ENCODE assay signal across 15 cellular contexts in genomic region chr21:33058468-33059318, GRCh38. TPM values are rescaled to one million over a fixed set of nuclear protein-coding genes. Genes with fewer than 3 reads are reported as not detected.
DNase-seq lines count a peak whose midpoint lies in the region; ATAC-seq and TF ChIP-seq lines count a peak whose summit lies in the region.
"Had no signal": no experiment of that assay in that cellular context is flagged by ENCODE, and none has a peak within 500 bp of the region (broad histone marks: within the 10 kb centered on the region; RNA-seq: fewer than 3 reads in every experiment).

No MANE protein-coding gene starts in this region.

- H3K36me3 Mint-ChIP-seq in naive thymus-derived CD4-positive, alpha-beta T cell: no peaks in the 10 kb centered on the region

- no peak for DNase-seq in Karpas-422
- peak in 34 of 56 donors; percentile 13 to 87 (median 37) for DNase-seq in amygdala (lab: John Stamatoyannopoulos, UW)
- no peak for DNase-seq in lower lobe of right lung
- no peak for DNase-seq in naive thymus-derived CD4-positive, alpha-beta T cell
- DNase-seq: activated CD4-positive, CD25-positive, alpha-beta regulatory T cell treated with anti-CD3 and anti-CD28 coated beads, Interleukin-2, amount 50 U/mL, for 72 hours; activated T-cell treated with anti-CD3 and anti-CD28 coated beads, Interleukin-2, amount 50 U/mL, for 4 hours; NCI-H1436 treated with DMSO at 0.1 percent for 48 hours; retina; SW 1271 had no signal

- no peaks in the 10 kb centered on the region for H3K9me2 ChIP-seq in Karpas-422 (replicated peaks; ENCODE audit: insufficient read depth, low read length)

- CTCF ChIA-PET in naive thymus-derived CD4-positive, alpha-beta T cell (lab: Charles Lee): no interaction called here

- no peaks in the 10 kb centered on the region for H3K27me3 ChIP-seq in BLaER1 treated with 17β-estradiol and CSF1 and Interleukin-3, amounts not matched to agents 10 nM and 100 nM
- no peaks in the 10 kb centered on the region for H3K27me3 ChIP-seq in Karpas-422 (ENCODE audit: low read length)
- H3K27me3 ChIP-seq in lower lobe of right lung (ENCODE audit: low read depth): peaks cover 21% of the 10 kb centered on the region
- no peaks in the 10 kb centered on the region for H3K27me3 ChIP-seq in naive thymus-derived CD4-positive, alpha-beta T cell (ENCODE audit: control insufficient read depth in 2 of 2, insufficient read depth in 2 of 2, low read length in 2 of 2)

- POLR2A ChIA-PET in naive thymus-derived CD4-positive, alpha-beta T cell (lab: Charles Lee): no interaction called here

- intact Hi-C loops in lower lobe of right lung (cut with DNase I): no loop called here
- intact Hi-C loops in naive thymus-derived CD4-positive, alpha-beta T cell (cut with micrococcal nuclease): no loop called here

- H3K4me3 ChIP-seq in BLaER1 treated with 17β-estradiol and CSF1 and Interleukin-3, amounts not matched to agents 10 nM and 100 nM: peak overlapping the region in 3 of 10 experiments; percentile 20 to 38 (median 35); a peak in 3 of 20 replicates
- H3K4me3 ChIP-seq in Karpas-422 (ENCODE audit: low read length): no peak overlapping the region
- no peak overlapping the region for H3K4me3 ChIP-seq in lower lobe of right lung
- no peak overlapping the region for H3K4me3 ChIP-seq in naive thymus-derived CD4-positive, alpha-beta T cell (ENCODE audit: low read length)

- H3K4me1 Mint-ChIP-seq in naive thymus-derived CD4-positive, alpha-beta T cell: peaks cover 0 to 19% (median 4%) of the 10 kb centered on the region in 7 donors

- H2AFZ ChIP-seq in Karpas-422 (ENCODE audit: low read length): no peak overlapping the region

- H3K36me3 ChIP-seq in BLaER1 treated with 17β-estradiol and CSF1 and Interleukin-3, amounts not matched to agents 10 nM and 100 nM: no peaks in the 10 kb centered on the region
- H3K36me3 ChIP-seq in Karpas-422 (ENCODE audit: insufficient read depth, low read length): no peaks in the 10 kb centered on the region
- no peaks in the 10 kb centered on the region for H3K36me3 ChIP-seq in lower lobe of right lung
- no peaks in the 10 kb centered on the region for H3K36me3 ChIP-seq in naive thymus-derived CD4-positive, alpha-beta T cell (ENCODE audit: control insufficient read depth in 2 of 3, insufficient read depth in 3 of 3, low read length in 3 of 3)

- peak overlapping the region in 10 of 11 experiments; percentile 11 to 73 (median 66); a peak in 18 of 22 replicates for H3K9ac ChIP-seq in BLaER1 treated with 17β-estradiol and CSF1 and Interleukin-3, amounts not matched to agents 10 nM and 100 nM
- no peak overlapping the region for H3K9ac ChIP-seq in Karpas-422 (ENCODE audit: low read length)

- no peaks in the 10 kb centered on the region for H3K9me3 ChIP-seq in BLaER1 treated with 17β-estradiol and CSF1 and Interleukin-3, amounts not matched to agents 10 nM and 100 nM (replicated peaks in 1 of 11)
- no peaks in the 10 kb centered on the region for H3K9me3 ChIP-seq in Karpas-422 (ENCODE audit: low read length)
- H3K9me3 ChIP-seq in lower lobe of right lung: no peaks in the 10 kb centered on the region
- H3K9me3 ChIP-seq in naive thymus-derived CD4-positive, alpha-beta T cell (ENCODE audit: control insufficient read depth in 2 of 3, low read length in 3 of 3): no peaks in the 10 kb centered on the region

- TF ChIP-seq CTCF in lower lobe of right lung (IDR thresholded peaks at IDR 0.05): no peak

- peak overlapping the region in 1 of 9 donors; percentile 68 for H3K27ac Mint-ChIP-seq in naive thymus-derived CD4-positive, alpha-beta T cell

- ATAC-seq in lower lobe of right lung (no peak), HG03196 (IDR thresholded peaks at IDR 0.05; ENCODE audit: unreplicated experiment) (no peak), HG02759 (IDR thresholded peaks at IDR 0.05; ENCODE audit: unreplicated experiment) (no peak), HG02840 (IDR thresholded peaks at IDR 0.05; ENCODE audit: low FRiP score, unreplicated experiment) (no peak)
- no peak for ATAC-seq in naive thymus-derived CD4-positive, alpha-beta T cell
- ATAC-seq: activated T-cell treated with anti-CD3 and anti-CD28 coated beads, Interleukin-2, amount 50 U/mL, for 4 hours had no signal

- peak overlapping the region; percentile 74 to 89 (median 83) for H3K4me2 ChIP-seq in BLaER1 treated with 17β-estradiol and CSF1 and Interleukin-3, amounts not matched to agents 10 nM and 100 nM
- peak overlapping the region; percentile 31 for H3K4me2 ChIP-seq in Karpas-422 (ENCODE audit: low read depth, low read length, poor library complexity, severe bottlenecking)

- H3K4me3 Mint-ChIP-seq in naive thymus-derived CD4-positive, alpha-beta T cell: no peak overlapping the region
- H3K4me3 Mint-ChIP-seq: activated T-cell treated with anti-CD3 and anti-CD28 coated beads, Interleukin-2, amount 50 U/mL, for 4 hours had no signal

- peak overlapping the region; percentile 29 to 86 (median 80); a peak in 21 of 22 replicates for H3K27ac ChIP-seq in BLaER1 treated with 17β-estradiol and CSF1 and Interleukin-3, amounts not matched to agents 10 nM and 100 nM
- H3K27ac ChIP-seq in Karpas-422 (ENCODE audit: low read length) (peak overlapping the region; percentile 70), lower lobe of right lung (peak overlapping the region; percentile 11)
- H3K27ac ChIP-seq in naive thymus-derived CD4-positive, alpha-beta T cell (ENCODE audit: low read depth, low read length): no peak overlapping the region

- peaks cover 9 to 16% (median 12%) of the 10 kb centered on the region in 5 donors for H3K27me3 Mint-ChIP-seq in naive thymus-derived CD4-positive, alpha-beta T cell

- no peaks in the 10 kb centered on the region for H3K79me2 ChIP-seq in Karpas-422 (ENCODE audit: low read length)

- H3K9me3 Mint-ChIP-seq in naive thymus-derived CD4-positive, alpha-beta T cell: peaks cover 0 to 2% (median 0%) of the 10 kb centered on the region in 11 donors
- H3K9me3 Mint-ChIP-seq: activated T-cell treated with anti-CD3 and anti-CD28 coated beads, Interleukin-2, amount 50 U/mL, for 4 hours had no signal

- H3K4me1 ChIP-seq in BLaER1 treated with 17β-estradiol and CSF1 and Interleukin-3, amounts not matched to agents 10 nM and 100 nM: peaks cover 74 to 98% (median 84%) of the 10 kb centered on the region in 10 experiments
- H3K4me1 ChIP-seq in Karpas-422 (ENCODE audit: low read length) (peaks cover 35% of the 10 kb centered on the region), lower lobe of right lung (peaks cover 9% of the 10 kb centered on the region)
- no peaks in the 10 kb centered on the region for H3K4me1 ChIP-seq in naive thymus-derived CD4-positive, alpha-beta T cell (ENCODE audit: control insufficient read depth in 2 of 2, insufficient read depth in 2 of 2, low read length in 2 of 2)

- no peaks in the 10 kb centered on the region for H4K20me1 ChIP-seq in BLaER1 treated with 17β-estradiol and CSF1 and Interleukin-3, amounts not matched to agents 10 nM and 100 nM
- no peaks in the 10 kb centered on the region for H4K20me1 ChIP-seq in Karpas-422 (ENCODE audit: insufficient read depth, low read depth, low read length)

RNA-seq across cellular contexts. Expression of gene OLIG1, which starts 11.2 kb away (rescaled TPM):
- total RNA-seq in Karpas-422 (2014; rRNA removed; shearing (Covaris generic); ENCODE audit: low replicate concordance): not detected in 2 replicates
- total RNA-seq in lower lobe of right lung: 0.59 TPM
- 1 to 10 TPM in 1 of 5 experiments, under 1 TPM in 1, not detected in 3; 0.34 to 9.3 TPM for total RNA-seq in naive thymus-derived CD4-positive, alpha-beta T cell
- polyA plus RNA-seq in naive thymus-derived CD4-positive, alpha-beta T cell: not detected
- total RNA-seq: activated T-cell treated with anti-CD3 and anti-CD28 coated beads, Interleukin-2, amount 50 U/mL, for 4 hours had no signal
- polyA plus RNA-seq: BJ had no signal

RNA-seq across cellular contexts. Expression of gene OLIG2, which starts 33.0 kb away (rescaled TPM):
- not detected in 2 replicates for total RNA-seq in Karpas-422 (2014; rRNA removed; shearing (Covaris generic); ENCODE audit: low replicate concordance)
- not detected for total RNA-seq in lower lobe of right lung
- not detected for total RNA-seq in naive thymus-derived CD4-positive, alpha-beta T cell
- polyA plus RNA-seq in naive thymus-derived CD4-positive, alpha-beta T cell: not detected
- total RNA-seq: activated T-cell treated with anti-CD3 and anti-CD28 coated beads, Interleukin-2, amount 50 U/mL, for 4 hours; H1 had no signal
- polyA plus RNA-seq: BJ had no signal

Comparison
In these comparisons a context has a peak if more than half of its experiments do, and no peak if none do; other contexts are left out.
1. DNase-seq: peak in amygdala (34 of 56); none in Karpas-422 (single experiment), lower lobe of right lung (single experiment) and naive thymus-derived CD4-positive, alpha-beta T cell (0 of 9).